In the genomic region with DNA sequence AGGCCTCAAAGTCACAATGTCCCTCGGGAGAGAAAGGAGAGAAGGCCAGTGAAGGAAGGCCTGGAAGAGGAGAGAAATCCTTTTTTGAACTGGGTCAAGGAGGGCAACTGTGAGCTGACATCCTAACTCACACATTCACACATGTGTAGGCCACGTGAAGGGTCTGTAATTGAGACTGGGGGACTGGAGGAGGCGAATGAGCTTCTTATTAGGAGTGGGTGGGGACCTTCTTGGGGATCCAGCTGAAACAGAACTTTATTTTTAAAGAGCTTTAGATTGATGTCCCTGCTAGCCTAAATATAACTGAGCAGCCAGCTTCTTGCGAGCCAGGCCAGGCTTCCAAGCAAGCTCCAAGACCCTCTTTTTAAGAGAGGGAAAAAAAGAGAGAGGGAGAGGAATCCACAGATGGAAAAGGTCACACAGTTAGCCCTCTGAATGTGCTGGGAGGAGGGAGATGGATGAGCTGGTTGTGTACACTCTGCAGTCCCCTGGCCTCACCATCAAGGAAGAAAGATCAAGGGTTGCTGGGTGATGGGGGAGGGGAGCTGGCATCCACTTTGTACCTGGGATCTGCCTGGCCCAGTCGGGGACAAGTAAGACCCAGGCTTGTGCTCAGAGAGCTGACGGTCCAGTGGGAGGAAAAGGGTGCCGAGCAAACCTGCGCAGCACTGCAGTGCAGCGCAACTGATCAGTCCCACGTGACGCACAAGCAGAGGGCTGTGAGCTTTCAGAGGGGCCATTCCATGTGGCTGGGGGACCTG, we compare ENCODE assay signal across 1 cellular context.
TF ChIP-seq lines count a peak whose summit lies in the region.

No MANE protein-coding gene starts in this region.

TF ChIP-seq in GM23338, 12 proteins besides CTCF, POLR2A, EP300 and RAD21 (continued from another document):
- no peak for TF ChIP-seq ZNF462 (CRISPR knock-in tag; IDR thresholded peaks at IDR 0.05)
- TF ChIP-seq, protein P1, sequence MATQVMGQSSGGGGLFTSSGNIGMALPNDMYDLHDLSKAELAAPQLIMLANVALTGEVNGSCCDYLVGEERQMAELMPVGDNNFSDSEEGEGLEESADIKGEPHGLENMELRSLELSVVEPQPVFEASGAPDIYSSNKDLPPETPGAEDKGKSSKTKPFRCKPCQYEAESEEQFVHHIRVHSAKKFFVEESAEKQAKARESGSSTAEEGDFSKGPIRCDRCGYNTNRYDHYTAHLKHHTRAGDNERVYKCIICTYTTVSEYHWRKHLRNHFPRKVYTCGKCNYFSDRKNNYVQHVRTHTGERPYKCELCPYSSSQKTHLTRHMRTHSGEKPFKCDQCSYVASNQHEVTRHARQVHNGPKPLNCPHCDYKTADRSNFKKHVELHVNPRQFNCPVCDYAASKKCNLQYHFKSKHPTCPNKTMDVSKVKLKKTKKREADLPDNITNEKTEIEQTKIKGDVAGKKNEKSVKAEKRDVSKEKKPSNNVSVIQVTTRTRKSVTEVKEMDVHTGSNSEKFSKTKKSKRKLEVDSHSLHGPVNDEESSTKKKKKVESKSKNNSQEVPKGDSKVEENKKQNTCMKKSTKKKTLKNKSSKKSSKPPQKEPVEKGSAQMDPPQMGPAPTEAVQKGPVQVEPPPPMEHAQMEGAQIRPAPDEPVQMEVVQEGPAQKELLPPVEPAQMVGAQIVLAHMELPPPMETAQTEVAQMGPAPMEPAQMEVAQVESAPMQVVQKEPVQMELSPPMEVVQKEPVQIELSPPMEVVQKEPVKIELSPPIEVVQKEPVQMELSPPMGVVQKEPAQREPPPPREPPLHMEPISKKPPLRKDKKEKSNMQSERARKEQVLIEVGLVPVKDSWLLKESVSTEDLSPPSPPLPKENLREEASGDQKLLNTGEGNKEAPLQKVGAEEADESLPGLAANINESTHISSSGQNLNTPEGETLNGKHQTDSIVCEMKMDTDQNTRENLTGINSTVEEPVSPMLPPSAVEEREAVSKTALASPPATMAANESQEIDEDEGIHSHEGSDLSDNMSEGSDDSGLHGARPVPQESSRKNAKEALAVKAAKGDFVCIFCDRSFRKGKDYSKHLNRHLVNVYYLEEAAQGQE (IDR thresholded peaks at IDR 0.05; ENCODE audit: unreplicated experiment): no peak
- TF ChIP-seq STAT1 (IDR thresholded peaks at IDR 0.05; ENCODE audit: unreplicated experiment): no peak
- TF ChIP-seq ETS1 (IDR thresholded peaks at IDR 0.05): no peak
- no peak for TF ChIP-seq JUNB (IDR thresholded peaks at IDR 0.05; ENCODE audit: unreplicated experiment)
- no peak for TF ChIP-seq EZH2phosphoT487 (IDR thresholded peaks at IDR 0.05; ENCODE audit: unreplicated experiment)
- TF ChIP-seq EZH2 (IDR thresholded peaks at IDR 0.05; ENCODE audit: low read depth, unreplicated experiment): no peak
- no peak for TF ChIP-seq CREB1 (CRISPR knock-in tag; IDR thresholded peaks at IDR 0.05; ENCODE audit: low read depth)
- TF ChIP-seq ZNF114 (CRISPR knock-in tag; IDR thresholded peaks at IDR 0.05): no peak
- no peak for TF ChIP-seq POLR2AphosphoS5 (IDR thresholded peaks at IDR 0.05; ENCODE audit: low read depth)
